8 cellular contexts compared by ENCODE assay signal in genomic region chr14:93231129-93231979, GRCh38. TPM values are rescaled to one million over a fixed set of nuclear protein-coding genes. Genes with fewer than 3 reads are reported as not detected.
DNase-seq lines count a peak whose midpoint lies in the region; ATAC-seq lines count a peak whose summit lies in the region.

No MANE protein-coding gene starts in this region.

- H3K27ac ChIP-seq in SJCRH30, result peak overlapping the region; percentile 46

- peak; percentile 20 for DNase-seq in DMS153 treated with DMSO at 0.1 percent for 48 hours (lab: John Stamatoyannopoulos, UW; ENCODE audit: unreplicated experiment)
- no peak for DNase-seq in DMS153 (lab: John Stamatoyannopoulos, UW)
- DNase-seq in SJCRH30, result peak; percentile 78 to 80
- DNase-seq in fibroblast of gingiva (ENCODE audit: low read depth), result peak; percentile 19
- peak in 9 of 10 donors; percentile 40 to 96 (median 73) for DNase-seq in posterior cingulate gyrus

- H3K27me3 ChIP-seq in SJCRH30, result no peaks in the 10 kb centered on the region

- ATAC-seq in GM18867 (IDR thresholded peaks at IDR 0.05; ENCODE audit: unreplicated experiment) (no peak), GM18909 (IDR thresholded peaks at IDR 0.05; ENCODE audit: poor library complexity, unreplicated experiment) (no peak), HG03175 (IDR thresholded peaks at IDR 0.05; ENCODE audit: unreplicated experiment) (no peak)

- H3K36me3 ChIP-seq in SJCRH30, result peaks cover 10% of the 10 kb centered on the region

- H3K9me3 ChIP-seq in SJCRH30 (replicated peaks), result no peaks in the 10 kb centered on the region

- H3K4me1 ChIP-seq in SJCRH30, result no peaks in the 10 kb centered on the region

- H3K4me3 ChIP-seq in SJCRH30, result peak overlapping the region; percentile 69

- intact Hi-C loops in posterior cingulate gyrus (cut with DNase I), result no loop called here

RNA-seq across cellular contexts. Expression of gene UBR7, which starts 24.3 kb away (rescaled TPM):
- total RNA-seq in SJCRH30 (2014; rRNA removed; shearing (Covaris generic)), result 47.4 and 53.4 TPM in 2 replicates

RNA-seq across cellular contexts. Expression of gene GON7, which starts 24.5 kb away (rescaled TPM):
- total RNA-seq in SJCRH30 (2014; rRNA removed; shearing (Covaris generic)), result 24.1 and 26.9 TPM in 2 replicates

RNA-seq across cellular contexts. Expression of gene LYSET, which starts 46.2 kb away (rescaled TPM):
- 18.5 and 21.9 TPM in 2 replicates for total RNA-seq in SJCRH30 (2014; rRNA removed; shearing (Covaris generic))

RNA-seq across cellular contexts. Expression of gene MOAP1, which starts 46.7 kb away (rescaled TPM):
- total RNA-seq in SJCRH30 (2014; rRNA removed; shearing (Covaris generic)), result 20.9 and 21.6 TPM in 2 replicates
